Comparison of ENCODE assay signal across 24 cellular contexts in the genomic region with DNA sequence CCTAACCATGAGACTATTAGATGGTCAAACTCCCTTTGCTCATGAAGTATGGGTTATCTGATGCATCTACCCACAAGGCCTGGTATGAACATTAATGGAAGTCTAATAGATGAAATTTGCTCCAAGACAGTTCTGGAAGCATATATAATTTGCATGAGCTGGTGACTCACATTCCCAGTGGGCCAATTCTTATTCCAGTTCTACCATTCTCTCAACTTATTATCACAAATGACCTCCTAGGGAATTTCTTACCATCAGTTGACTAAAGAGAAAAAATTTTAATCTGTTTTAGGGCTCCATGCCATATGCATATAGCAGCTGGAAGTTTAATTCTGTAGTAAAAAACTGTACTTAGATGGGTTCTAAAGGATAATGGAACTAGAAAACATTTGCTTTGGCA.
DNase-seq lines count a peak whose midpoint lies in the region; ATAC-seq and TF ChIP-seq lines count a peak whose summit lies in the region.
"Had no signal": no experiment of that assay in that cellular context is flagged by ENCODE, and none has a peak within 500 bp of the region (broad histone marks: within the 10 kb centered on the region; RNA-seq: fewer than 3 reads in every experiment).

No MANE protein-coding gene starts in this region.

- H3K27ac Mint-ChIP-seq in naive thymus-derived CD8-positive, alpha-beta T cell = no peak overlapping the region
- H3K27ac Mint-ChIP-seq: memory B cell, natural killer cell had no signal

- ATAC-seq in naive thymus-derived CD8-positive, alpha-beta T cell = no peak
- ATAC-seq: K562, natural killer cell had no signal

- H4K20me1 ChIP-seq in SK-N-SH (ENCODE audit: insufficient read depth) = no peaks in the 10 kb centered on the region
- H4K20me1 ChIP-seq in fibroblast of lung (ENCODE audit: control insufficient read depth, extremely low read depth, insufficient read depth, low read length) = no peaks in the 10 kb centered on the region
- H4K20me1 ChIP-seq: BLaER1 had no signal

- H3K79me2 ChIP-seq in SK-N-SH (ENCODE audit: insufficient read depth) (no peaks in the 10 kb centered on the region), fibroblast of lung (ENCODE audit: control insufficient read depth, insufficient read depth, low read length) (no peaks in the 10 kb centered on the region)

- no peaks in the 10 kb centered on the region for H3K36me3 Mint-ChIP-seq in naive thymus-derived CD8-positive, alpha-beta T cell
- H3K36me3 Mint-ChIP-seq: memory B cell, natural killer cell had no signal

- no peaks in the 10 kb centered on the region for H3K9me3 ChIP-seq in SK-N-SH
- no peaks in the 10 kb centered on the region for H3K9me3 ChIP-seq in fibroblast of lung (ENCODE audit: control insufficient read depth, insufficient read depth, low read depth, low read length)
- H3K9me3 ChIP-seq: adrenal gland, BLaER1 had no signal

- peak; percentile 78 for DNase-seq in GM04503 (ENCODE audit: low read depth)
- no peak for DNase-seq in SK-N-SH
- peak; percentile 69 to 95 for DNase-seq in fibroblast of lung (ENCODE audit: low read depth in 2 of 2)
- DNase-seq in skeletal muscle cell (ENCODE audit: low read depth) = peak; percentile 76
- DNase-seq in naive thymus-derived CD8-positive, alpha-beta T cell = no peak
- DNase-seq in GDM1 (lab: John Stamatoyannopoulos, UW) = no peak
- no peak for DNase-seq in epidermal melanocyte (ENCODE audit: insufficient read length, low spot score)
- no peak for DNase-seq in NCI-H510A (lab: John Stamatoyannopoulos, UW)
- DNase-seq: activated CD4-positive, alpha-beta T cell treated with anti-CD3 and anti-CD28 coated beads for 48 hours; activated CD8-positive, alpha-beta memory T cell treated with anti-CD3 and anti-CD28 coated beads, Interleukin-2, amount 50 U/mL, for 4 hours; activated gamma-delta T cell; adrenal gland; effector CD8-positive, alpha-beta T cell; kidney glomerular epithelial cell; natural killer cell; NCI-H1092 treated with DMSO at 0.1 percent for 48 hours; NCI-H524; posterior cingulate gyrus; stimulated activated CD4-positive, alpha-beta T cell treated with anti-CD3 and anti-CD28 coated beads, Interleukin-2, amount 100 ng/mL, for 48 hours; SW 1271 had no signal

- no peak overlapping the region for H3K4me3 ChIP-seq in SK-N-SH (ENCODE audit: low read depth in 2 of 2, low read length in 1 of 2)
- H3K4me3 ChIP-seq in fibroblast of lung (replicated peaks in 1 of 4; ENCODE audit: control extremely low read depth in 1 of 4, insufficient read depth in 1 of 4, low read depth in 3 of 4, low read length in 4 of 4) = no peak overlapping the region
- no peak overlapping the region for H3K4me3 ChIP-seq in skeletal muscle cell (ENCODE audit: low read depth, low read length)
- H3K4me3 ChIP-seq: adrenal gland, BLaER1, K562, skin epidermis had no signal

- no peak for TF ChIP-seq RAD21 in SK-N-SH (IDR thresholded peaks at IDR 0.05; ENCODE audit: low read length)

- peak in 1 of 2 experiments; percentile 97; a peak in 2 of 4 replicates for TF ChIP-seq EP300 in SK-N-SH (IDR thresholded peaks at IDR 0.05; ENCODE audit: borderline replicate concordance in 1 of 2, low read depth in 1 of 2, low read length in 1 of 2)

- POLR2A ChIA-PET in SK-N-SH (lab: Yijun Ruan, JAX) = no interaction called here
- POLR2A ChIA-PET in naive thymus-derived CD8-positive, alpha-beta T cell (lab: Charles Lee) = no interaction called here

- no peaks in the 10 kb centered on the region for H3K36me3 ChIP-seq in SK-N-SH (replicated peaks in 1 of 2; ENCODE audit: control insufficient read depth in 1 of 2, insufficient read depth in 2 of 2, low read length in 1 of 2)
- H3K36me3 ChIP-seq in fibroblast of lung (ENCODE audit: control insufficient read depth, insufficient read depth, low read length) = no peaks in the 10 kb centered on the region
- H3K36me3 ChIP-seq: adrenal gland, BLaER1 had no signal

- H3K27me3 Mint-ChIP-seq in naive thymus-derived CD8-positive, alpha-beta T cell = no peaks in the 10 kb centered on the region
- H3K27me3 Mint-ChIP-seq: memory B cell had no signal

- H3K9me2 ChIP-seq in SK-N-SH = no peaks in the 10 kb centered on the region

- H3K9me3 Mint-ChIP-seq in naive thymus-derived CD8-positive, alpha-beta T cell = peaks cover 0 to 11% (median 0%) of the 10 kb centered on the region in 9 donors

- H3F3A ChIP-seq in SK-N-SH (replicated peaks; ENCODE audit: insufficient read depth) = peaks cover 44% of the 10 kb centered on the region

- CTCF ChIA-PET in SK-N-SH (lab: Yijun Ruan, JAX) = no interaction called here

- H3K4me1 ChIP-seq in SK-N-SH (ENCODE audit: control insufficient read depth in 1 of 2, insufficient read depth in 2 of 2, low read depth in 1 of 2, low read length in 1 of 2) (peaks cover 0 to 30% of the 10 kb centered on the region in 2 experiments; a peak in 2 of 4 replicates), fibroblast of lung (ENCODE audit: control insufficient read depth, extremely low read depth, insufficient read depth, low read length) (peaks cover 9% of the 10 kb centered on the region)
- H3K4me1 ChIP-seq: adrenal gland, BLaER1 had no signal

- TF ChIP-seq CTCF in SK-N-SH (IDR thresholded peaks at IDR 0.05) (no peak), fibroblast of lung (conservative IDR thresholded peaks at IDR 0.05 in 1 of 2, IDR thresholded peaks at IDR 0.05 in 1 of 2; ENCODE audit: low read depth in 1 of 2, low read length in 2 of 2) (no peak)

- H3K27me3 ChIP-seq in SK-N-SH (ENCODE audit: insufficient read depth) = no peaks in the 10 kb centered on the region
- no peaks in the 10 kb centered on the region for H3K27me3 ChIP-seq in fibroblast of lung (ENCODE audit: control insufficient read depth, insufficient read depth, low read length)
- H3K27me3 ChIP-seq: adrenal gland, BLaER1 had no signal

- no peak overlapping the region for H3K4me2 ChIP-seq in SK-N-SH
- no peak overlapping the region for H3K4me2 ChIP-seq in fibroblast of lung (ENCODE audit: extremely low read depth, insufficient read depth, low read length)
- H3K4me2 ChIP-seq: BLaER1 had no signal

- H3K9ac ChIP-seq in SK-N-SH (no peak overlapping the region), fibroblast of lung (ENCODE audit: insufficient read depth, low read length) (no peak overlapping the region)
- H3K9ac ChIP-seq: BLaER1 had no signal

- no peaks in the 10 kb centered on the region for H3K4me1 Mint-ChIP-seq in naive thymus-derived CD8-positive, alpha-beta T cell
- H3K4me1 Mint-ChIP-seq: memory B cell, natural killer cell had no signal

- no peak overlapping the region for H3K4me3 Mint-ChIP-seq in naive thymus-derived CD8-positive, alpha-beta T cell
- H3K4me3 Mint-ChIP-seq: memory B cell, natural killer cell had no signal

- H2AFZ ChIP-seq in SK-N-SH (ENCODE audit: low read depth) = 0 out of 2 replicates have a peak overlapping the region, but pooled peaks have one; percentile 25
- no peak overlapping the region for H2AFZ ChIP-seq in fibroblast of lung (ENCODE audit: low read length)

- peak overlapping the region in 1 of 2 experiments; percentile 79; a peak in 2 of 4 replicates for H3K27ac ChIP-seq in SK-N-SH (ENCODE audit: low read depth in 2 of 2, low read length in 1 of 2)
- H3K27ac ChIP-seq in fibroblast of lung (ENCODE audit: insufficient read depth, low read length) = no peak overlapping the region
- H3K27ac ChIP-seq: adrenal gland, BLaER1 had no signal

TF ChIP-seq in SK-N-SH, 30 proteins besides CTCF, POLR2A, EP300 and RAD21:
- TF ChIP-seq POLR2AphosphoS5 (IDR thresholded peaks at IDR 0.05; ENCODE audit: low read depth, low read length) (peak; percentile 57; the same call in 1 of the 2 replicates), MEF2A (IDR thresholded peaks at IDR 0.05; ENCODE audit: borderline replicate concordance, low read depth) (peak; percentile 31; the same call in 1 of the 2 replicates), FOXJ3 (CRISPR knock-in tag; IDR thresholded peaks at IDR 0.05) (no peak), NFIC (IDR thresholded peaks at IDR 0.05; ENCODE audit: borderline replicate concordance) (peak; percentile 83), YY1 (IDR thresholded peaks at IDR 0.05; ENCODE audit: low read depth) (no peak), RXRA (IDR thresholded peaks at IDR 0.05; ENCODE audit: borderline replicate concordance, low read depth) (peak; percentile 87; the same call in 1 of the 2 replicates), TCF12 (IDR thresholded peaks at IDR 0.05) (peak; percentile 91), JUND (IDR thresholded peaks at IDR 0.05) (peak; percentile 85), EZH2phosphoT487 (IDR thresholded peaks at IDR 0.05; ENCODE audit: borderline replicate concordance, low read depth) (no peak), FOSL2 (IDR thresholded peaks at IDR 0.05; ENCODE audit: borderline replicate concordance, low read depth) (peak; percentile 84), CHD2 (IDR thresholded peaks at IDR 0.05; ENCODE audit: low read length, partially characterized antibody) (no peak), TEAD4 (IDR thresholded peaks at IDR 0.05; ENCODE audit: borderline replicate concordance, insufficient read depth) (peak; percentile 94), TAF1 (IDR thresholded peaks at IDR 0.05; ENCODE audit: borderline replicate concordance, low read depth, low read length) (no peak), FOXM1 (IDR thresholded peaks at IDR 0.05; ENCODE audit: low read depth) (peak; percentile 89; the same call in 1 of the 2 replicates), SMC3 (IDR thresholded peaks at IDR 0.05; ENCODE audit: low read depth, low read length) (no peak)
- TF ChIP-seq, protein P1, sequence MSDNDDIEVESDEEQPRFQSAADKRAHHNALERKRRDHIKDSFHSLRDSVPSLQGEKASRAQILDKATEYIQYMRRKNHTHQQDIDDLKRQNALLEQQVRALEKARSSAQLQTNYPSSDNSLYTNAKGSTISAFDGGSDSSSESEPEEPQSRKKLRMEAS (IDR thresholded peaks at IDR 0.05; ENCODE audit: low read depth) = peak; percentile 22; the same call in 1 of the 2 replicates
- TF ChIP-seq, protein P2, sequence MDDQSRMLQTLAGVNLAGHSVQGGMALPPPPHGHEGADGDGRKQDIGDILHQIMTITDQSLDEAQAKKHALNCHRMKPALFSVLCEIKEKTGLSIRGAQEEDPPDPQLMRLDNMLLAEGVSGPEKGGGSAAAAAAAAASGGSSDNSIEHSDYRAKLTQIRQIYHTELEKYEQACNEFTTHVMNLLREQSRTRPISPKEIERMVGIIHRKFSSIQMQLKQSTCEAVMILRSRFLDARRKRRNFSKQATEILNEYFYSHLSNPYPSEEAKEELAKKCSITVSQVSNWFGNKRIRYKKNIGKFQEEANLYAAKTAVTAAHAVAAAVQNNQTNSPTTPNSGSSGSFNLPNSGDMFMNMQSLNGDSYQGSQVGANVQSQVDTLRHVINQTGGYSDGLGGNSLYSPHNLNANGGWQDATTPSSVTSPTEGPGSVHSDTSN (IDR thresholded peaks at IDR 0.05) = peak; percentile 59

Comparison
In these comparisons a context has a peak if more than half of its experiments do, and no peak if none do; other contexts are left out.
1. DNase-seq: peak in GM04503 (single experiment), fibroblast of lung (2 of 2) and skeletal muscle cell (single experiment); none in SK-N-SH (single experiment), naive thymus-derived CD8-positive, alpha-beta T cell (0 of 10), GDM1 (single experiment), epidermal melanocyte (single experiment) and NCI-H510A (single experiment).